Comparison of ENCODE assay signal across 8 cellular contexts in the genomic region with DNA sequence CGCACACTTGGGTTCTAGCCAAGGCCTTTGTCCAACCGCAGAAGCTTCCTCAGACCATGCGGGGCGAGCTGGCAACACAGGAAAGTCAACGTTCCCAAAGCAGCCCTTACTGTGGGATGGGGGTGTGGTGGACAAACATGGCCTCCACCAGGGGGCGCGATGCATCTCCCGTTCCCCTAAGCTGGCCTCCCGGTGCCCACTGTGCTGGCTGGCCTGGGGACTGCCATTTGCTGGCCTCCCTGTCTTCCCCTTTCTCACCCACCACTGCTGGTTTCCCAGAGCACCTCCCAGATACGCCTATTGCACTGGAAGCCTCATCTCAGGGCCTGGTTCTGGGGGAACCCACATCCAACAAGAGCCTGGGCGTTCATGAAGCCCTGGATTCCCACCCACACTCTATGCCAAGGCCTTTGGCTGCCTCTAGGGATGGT.
DNase-seq lines count a peak whose midpoint lies in the region; ATAC-seq and TF ChIP-seq lines count a peak whose summit lies in the region.

No MANE protein-coding gene starts in this region.

- peaks cover 0 to 4% (median 0%) of the 10 kb centered on the region in 3 donors for H3K4me1 ChIP-seq in gastroesophageal sphincter

- H3K27ac Mint-ChIP-seq in activated CD4-positive, alpha-beta memory T cell treated with anti-CD3 and anti-CD28 coated beads, Interleukin-2, amount 10 ng/mL, durations not matched to agents 7 days and 5 days: no peak overlapping the region

- peaks cover 7% of the 10 kb centered on the region for H3K4me1 Mint-ChIP-seq in activated CD4-positive, alpha-beta memory T cell treated with anti-CD3 and anti-CD28 coated beads, Interleukin-2, amount 10 ng/mL, durations not matched to agents 7 days and 5 days

- no peak overlapping the region for H3K4me3 ChIP-seq in gastroesophageal sphincter

- H3K27me3 Mint-ChIP-seq in activated CD4-positive, alpha-beta memory T cell treated with anti-CD3 and anti-CD28 coated beads, Interleukin-2, amount 10 ng/mL, durations not matched to agents 7 days and 5 days: peaks cover 17% of the 10 kb centered on the region

- WGBS in gastroesophageal sphincter (ENCODE audit: low coverage in 1 of 2), 2 donors: 20 to 25% methylated on average over 4 to 5 of the region's 11 CpGs

- POLR2A ChIA-PET in activated CD4-positive, alpha-beta memory T cell treated with anti-CD3 and anti-CD28 coated beads, Interleukin-2, amount 10 ng/mL, durations not matched to agents 7 days and 5 days (lab: Charles Lee): no interaction called here

- CTCF ChIA-PET in activated CD4-positive, alpha-beta memory T cell treated with anti-CD3 and anti-CD28 coated beads, Interleukin-2, amount 10 ng/mL, durations not matched to agents 7 days and 5 days (lab: Charles Lee): interaction anchor here (1.1 kb wide), 1 partner anchor 29 kb away, joined by 4 read pairs; no protein-coding TSS in a partner anchor

- TF ChIP-seq POLR2A in gastroesophageal sphincter (IDR thresholded peaks at IDR 0.05): no peak

- no peak overlapping the region for H3K4me3 Mint-ChIP-seq in activated CD4-positive, alpha-beta memory T cell treated with anti-CD3 and anti-CD28 coated beads, Interleukin-2, amount 10 ng/mL, durations not matched to agents 7 days and 5 days

- H3K27me3 ChIP-seq in gastroesophageal sphincter: no peaks in the 10 kb centered on the region

- ATAC-seq in gastroesophageal sphincter: no peak
- ATAC-seq in omental fat pad (ENCODE audit: low FRiP score): no peak

- TF ChIP-seq RAD21 in Ishikawa (IDR thresholded peaks at IDR 0.05; ENCODE audit: low read depth): peak; percentile 25; the same call in 1 of the 2 replicates

- H3K9me3 Mint-ChIP-seq in activated CD4-positive, alpha-beta memory T cell treated with anti-CD3 and anti-CD28 coated beads, Interleukin-2, amount 10 ng/mL, durations not matched to agents 7 days and 5 days: no peaks in the 10 kb centered on the region

- no peaks in the 10 kb centered on the region for H3K36me3 Mint-ChIP-seq in activated CD4-positive, alpha-beta memory T cell treated with anti-CD3 and anti-CD28 coated beads, Interleukin-2, amount 10 ng/mL, durations not matched to agents 7 days and 5 days (ENCODE audit: low read depth)

- no peaks in the 10 kb centered on the region for H3K36me3 ChIP-seq in gastroesophageal sphincter

- no peaks in the 10 kb centered on the region for H3K9me3 ChIP-seq in gastroesophageal sphincter

- TF ChIP-seq EP300 in Ishikawa (IDR thresholded peaks at IDR 0.05; ENCODE audit: borderline replicate concordance) (no peak), gastroesophageal sphincter (IDR thresholded peaks at IDR 0.05) (no peak)

- DNase-seq in COLO668 (lab: John Stamatoyannopoulos, UW; ENCODE audit: unreplicated experiment) (peak; percentile 22), NCI-H1048 (lab: John Stamatoyannopoulos, UW) (no peak), NCI-H2171 (lab: John Stamatoyannopoulos, UW) (no peak), omental fat pad (ENCODE audit: low spot score) (no peak)
- peak; percentile 35 for DNase-seq in activated CD4-positive, alpha-beta memory T cell treated with anti-CD3 and anti-CD28 coated beads, Interleukin-2, amount 10 ng/mL, durations not matched to agents 7 days and 5 days
- DNase-seq in stimulated activated CD4-positive, alpha-beta T cell treated with anti-CD3 and anti-CD28 coated beads, Interleukin-12 subunit alpha, Interleukin-12 subunit beta, amount 100 ng/mL, for 4 hours: peak; percentile 51

- TF ChIP-seq CTCF in gastroesophageal sphincter (IDR thresholded peaks at IDR 0.05): peak in 3 of 4 experiments; percentile 45 to 63 (median 45)
- no peak for TF ChIP-seq CTCF in omental fat pad (IDR thresholded peaks at IDR 0.05)

- H3K27ac ChIP-seq in gastroesophageal sphincter: no peak overlapping the region

TF ChIP-seq in Ishikawa, 13 proteins besides CTCF, POLR2A, EP300 and RAD21:
- TF ChIP-seq ZBTB7A (IDR thresholded peaks at IDR 0.05; ENCODE audit: low read depth): no peak
- TF ChIP-seq CREB1 (IDR thresholded peaks at IDR 0.05; ENCODE audit: low read depth): no peak
- TF ChIP-seq EGR1 (IDR thresholded peaks at IDR 0.05): no peak
- TF ChIP-seq NFIC (IDR thresholded peaks at IDR 0.05): no peak
- no peak for TF ChIP-seq YY1 (IDR thresholded peaks at IDR 0.05; ENCODE audit: low read depth)
- no peak for TF ChIP-seq TCF12 (IDR thresholded peaks at IDR 0.05; ENCODE audit: low read depth)
- TF ChIP-seq FOXM1 (IDR thresholded peaks at IDR 0.05; ENCODE audit: borderline replicate concordance, low read depth): no peak
- TF ChIP-seq, protein P1, sequence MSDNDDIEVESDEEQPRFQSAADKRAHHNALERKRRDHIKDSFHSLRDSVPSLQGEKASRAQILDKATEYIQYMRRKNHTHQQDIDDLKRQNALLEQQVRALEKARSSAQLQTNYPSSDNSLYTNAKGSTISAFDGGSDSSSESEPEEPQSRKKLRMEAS (IDR thresholded peaks at IDR 0.05): no peak
- TF ChIP-seq, protein P2, sequence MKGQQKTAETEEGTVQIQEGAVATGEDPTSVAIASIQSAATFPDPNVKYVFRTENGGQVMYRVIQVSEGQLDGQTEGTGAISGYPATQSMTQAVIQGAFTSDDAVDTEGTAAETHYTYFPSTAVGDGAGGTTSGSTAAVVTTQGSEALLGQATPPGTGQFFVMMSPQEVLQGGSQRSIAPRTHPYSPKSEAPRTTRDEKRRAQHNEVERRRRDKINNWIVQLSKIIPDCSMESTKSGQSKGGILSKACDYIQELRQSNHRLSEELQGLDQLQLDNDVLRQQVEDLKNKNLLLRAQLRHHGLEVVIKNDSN (IDR thresholded peaks at IDR 0.05): no peak
- TF ChIP-seq, protein P3, sequence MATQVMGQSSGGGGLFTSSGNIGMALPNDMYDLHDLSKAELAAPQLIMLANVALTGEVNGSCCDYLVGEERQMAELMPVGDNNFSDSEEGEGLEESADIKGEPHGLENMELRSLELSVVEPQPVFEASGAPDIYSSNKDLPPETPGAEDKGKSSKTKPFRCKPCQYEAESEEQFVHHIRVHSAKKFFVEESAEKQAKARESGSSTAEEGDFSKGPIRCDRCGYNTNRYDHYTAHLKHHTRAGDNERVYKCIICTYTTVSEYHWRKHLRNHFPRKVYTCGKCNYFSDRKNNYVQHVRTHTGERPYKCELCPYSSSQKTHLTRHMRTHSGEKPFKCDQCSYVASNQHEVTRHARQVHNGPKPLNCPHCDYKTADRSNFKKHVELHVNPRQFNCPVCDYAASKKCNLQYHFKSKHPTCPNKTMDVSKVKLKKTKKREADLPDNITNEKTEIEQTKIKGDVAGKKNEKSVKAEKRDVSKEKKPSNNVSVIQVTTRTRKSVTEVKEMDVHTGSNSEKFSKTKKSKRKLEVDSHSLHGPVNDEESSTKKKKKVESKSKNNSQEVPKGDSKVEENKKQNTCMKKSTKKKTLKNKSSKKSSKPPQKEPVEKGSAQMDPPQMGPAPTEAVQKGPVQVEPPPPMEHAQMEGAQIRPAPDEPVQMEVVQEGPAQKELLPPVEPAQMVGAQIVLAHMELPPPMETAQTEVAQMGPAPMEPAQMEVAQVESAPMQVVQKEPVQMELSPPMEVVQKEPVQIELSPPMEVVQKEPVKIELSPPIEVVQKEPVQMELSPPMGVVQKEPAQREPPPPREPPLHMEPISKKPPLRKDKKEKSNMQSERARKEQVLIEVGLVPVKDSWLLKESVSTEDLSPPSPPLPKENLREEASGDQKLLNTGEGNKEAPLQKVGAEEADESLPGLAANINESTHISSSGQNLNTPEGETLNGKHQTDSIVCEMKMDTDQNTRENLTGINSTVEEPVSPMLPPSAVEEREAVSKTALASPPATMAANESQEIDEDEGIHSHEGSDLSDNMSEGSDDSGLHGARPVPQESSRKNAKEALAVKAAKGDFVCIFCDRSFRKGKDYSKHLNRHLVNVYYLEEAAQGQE (IDR thresholded peaks at IDR 0.05; ENCODE audit: low read depth): no peak
- no peak for TF ChIP-seq TAF1 (IDR thresholded peaks at IDR 0.05; ENCODE audit: low read depth)
- no peak for TF ChIP-seq TEAD4 (IDR thresholded peaks at IDR 0.05)
- TF ChIP-seq CEBPB (IDR thresholded peaks at IDR 0.05): no peak
TF ChIP-seq in Ishikawa: peak in this region for 0.

Comparison
In these comparisons a context has a peak if more than half of its experiments do, and no peak if none do; other contexts are left out.
1. DNase-seq: peak in COLO668 (single experiment), activated CD4-positive, alpha-beta memory T cell treated with anti-CD3 and anti-CD28 coated beads, Interleukin-2, amount 10 ng/mL, durations not matched to agents 7 days and 5 days (single experiment) and stimulated activated CD4-positive, alpha-beta T cell treated with anti-CD3 and anti-CD28 coated beads, Interleukin-12 subunit alpha, Interleukin-12 subunit beta, amount 100 ng/mL, for 4 hours (single experiment); none in NCI-H1048 (single experiment), NCI-H2171 (single experiment) and omental fat pad (single experiment).
2. CTCF ChIP-seq: peak in gastroesophageal sphincter (3 of 4); none in omental fat pad (0 of 3).